In genomic region chr17:68101075-68101991, GRCh38 we compare ENCODE assay signal across 8 cellular contexts.
DNase-seq lines count a peak whose midpoint lies in the region; ATAC-seq and TF ChIP-seq lines count a peak whose summit lies in the region.

No MANE protein-coding gene starts in this region.

- no peaks in the 10 kb centered on the region for H3K36me3 ChIP-seq in BLaER1
- H3K36me3 ChIP-seq in naive thymus-derived CD4-positive, alpha-beta T cell (ENCODE audit: control insufficient read depth in 2 of 3, insufficient read depth in 3 of 3, low read length in 3 of 3), result peaks cover 0 to 4% (median 0%) of the 10 kb centered on the region in 3 experiments

- TF ChIP-seq RAD21 in Ishikawa (IDR thresholded peaks at IDR 0.05; ENCODE audit: low read depth), result no peak

- no peaks in the 10 kb centered on the region; the same call in 1 of the 2 replicates for H4K20me1 ChIP-seq in BLaER1

- H3K27me3 ChIP-seq in BLaER1, result peaks cover 55% of the 10 kb centered on the region
- no peaks in the 10 kb centered on the region for H3K27me3 ChIP-seq in naive thymus-derived CD4-positive, alpha-beta T cell (ENCODE audit: control insufficient read depth in 2 of 2, insufficient read depth in 2 of 2, low read length in 2 of 2)

- TF ChIP-seq EP300 in Ishikawa (IDR thresholded peaks at IDR 0.05; ENCODE audit: borderline replicate concordance), result no peak

- peaks cover 15 to 42% (median 33%) of the 10 kb centered on the region in 7 donors for H3K4me1 Mint-ChIP-seq in naive thymus-derived CD4-positive, alpha-beta T cell

- H3K4me3 Mint-ChIP-seq in naive thymus-derived CD4-positive, alpha-beta T cell, result peak overlapping the region; percentile 86 to 99 (median 95)

- H3K27me3 Mint-ChIP-seq in naive thymus-derived CD4-positive, alpha-beta T cell, result peaks cover 0 to 12% (median 0%) of the 10 kb centered on the region in 5 donors

- peak; percentile 83 for ATAC-seq in GM21381 (IDR thresholded peaks at IDR 0.05; ENCODE audit: unreplicated experiment)
- peak; percentile 92 for ATAC-seq in naive thymus-derived CD4-positive, alpha-beta T cell

- peak; percentile 96 for DNase-seq in RKO (ENCODE audit: low spot score)
- DNase-seq in activated effector memory CD4-positive, alpha-beta T cell treated with anti-CD3 and anti-CD28 coated beads, Interleukin-2, amount 50 U/mL, for 16 hours, result peak; percentile 90
- peak; percentile 90 for DNase-seq in fibroblast of pulmonary artery (ENCODE audit: low read depth)
- DNase-seq in naive thymus-derived CD4-positive, alpha-beta T cell, result peak in 8 of 9 donors; percentile 36 to 71 (median 46)
- peak; percentile 39 to 60 for DNase-seq in stimulated activated CD8-positive, alpha-beta memory T cell treated with anti-CD3 and anti-CD28 coated beads, Interleukin-7, amount 100 ng/mL, for 48 hours (ENCODE audit: extremely low read depth in 1 of 2, low read depth in 1 of 2)

- no peak overlapping the region for H3K27ac ChIP-seq in BLaER1
- peak overlapping the region; percentile 85 for H3K27ac ChIP-seq in naive thymus-derived CD4-positive, alpha-beta T cell (ENCODE audit: low read depth, low read length)

- H3K36me3 Mint-ChIP-seq in naive thymus-derived CD4-positive, alpha-beta T cell, result peaks cover 0 to 4% (median 0%) of the 10 kb centered on the region in 5 donors

- intact Hi-C loops in naive thymus-derived CD4-positive, alpha-beta T cell (cut with micrococcal nuclease), result loop anchor here (1.0 to 5.0 kb wide), 5 partner anchors 15 to 361 kb away; partner anchors contain the start of genes KPNA2 (in 1 of the 2) and WIPI1 (in 1 of the 2)

- CTCF ChIA-PET in naive thymus-derived CD4-positive, alpha-beta T cell (lab: Charles Lee), result no interaction called here

- no peak for TF ChIP-seq CTCF in fibroblast of pulmonary artery (IDR thresholded peaks at IDR 0.05; ENCODE audit: low read length, missing control alignments)

- peak overlapping the region; percentile 88 for H3K4me2 ChIP-seq in BLaER1

- peak overlapping the region; percentile 83 to 98 (median 95) for H3K27ac Mint-ChIP-seq in naive thymus-derived CD4-positive, alpha-beta T cell

- POLR2A ChIA-PET in naive thymus-derived CD4-positive, alpha-beta T cell (lab: Charles Lee), result interaction anchor here (0.6 to 0.9 kb wide), 3 partner anchors 19 to 1403 kb away, joined by 4 to 7 read pairs (median 4); partner anchors contain the start of gene AMZ2

- peaks cover 10% of the 10 kb centered on the region for H3K4me1 ChIP-seq in BLaER1
- peaks cover 3 to 20% of the 10 kb centered on the region in 2 donors for H3K4me1 ChIP-seq in naive thymus-derived CD4-positive, alpha-beta T cell (ENCODE audit: control insufficient read depth in 2 of 2, insufficient read depth in 2 of 2, low read length in 2 of 2)

- peaks cover 23% of the 10 kb centered on the region for H3K9me3 ChIP-seq in BLaER1
- H3K9me3 ChIP-seq in naive thymus-derived CD4-positive, alpha-beta T cell (ENCODE audit: control insufficient read depth in 2 of 3, low read length in 3 of 3), result no peaks in the 10 kb centered on the region

- no peaks in the 10 kb centered on the region for H3K9me3 Mint-ChIP-seq in naive thymus-derived CD4-positive, alpha-beta T cell

- H3K4me3 ChIP-seq in BLaER1 (peak overlapping the region; percentile 65), fibroblast of pulmonary artery (replicated peaks; ENCODE audit: low read depth, low read length) (peak overlapping the region; percentile 73)
- peak overlapping the region; percentile 75 for H3K4me3 ChIP-seq in naive thymus-derived CD4-positive, alpha-beta T cell (ENCODE audit: low read length)

- no peak overlapping the region for H3K9ac ChIP-seq in BLaER1

TF ChIP-seq in Ishikawa, 13 proteins besides CTCF, POLR2A, EP300 and RAD21:
- TF ChIP-seq REST (IDR thresholded peaks at IDR 0.05; ENCODE audit: low read depth), result no peak
- TF ChIP-seq YY1 (IDR thresholded peaks at IDR 0.05; ENCODE audit: low read depth), result peak; percentile 81
- peak; percentile 97 for TF ChIP-seq MAX (IDR thresholded peaks at IDR 0.05)
- no peak for TF ChIP-seq CREB1 (IDR thresholded peaks at IDR 0.05; ENCODE audit: low read depth)
- peak; percentile 39; the same call in 1 of the 2 replicates for TF ChIP-seq EGR1 (IDR thresholded peaks at IDR 0.05)
- no peak; the same call in none of the 2 replicates for TF ChIP-seq ZBTB7A (IDR thresholded peaks at IDR 0.05; ENCODE audit: low read depth)
- TF ChIP-seq TCF12 (IDR thresholded peaks at IDR 0.05; ENCODE audit: low read depth), result no peak
- peak; percentile 85 for TF ChIP-seq USF1 (IDR thresholded peaks at IDR 0.05)
- no peak for TF ChIP-seq CEBPB (IDR thresholded peaks at IDR 0.05)
- no peak for TF ChIP-seq FOXM1 (IDR thresholded peaks at IDR 0.05; ENCODE audit: borderline replicate concordance, low read depth)
- no peak for TF ChIP-seq TAF1 (IDR thresholded peaks at IDR 0.05; ENCODE audit: low read depth)
- TF ChIP-seq TEAD4 (IDR thresholded peaks at IDR 0.05), result no peak
- TF ChIP-seq NFIC (IDR thresholded peaks at IDR 0.05), result 0 out of 2 replicates have a peak, but pooled peaks have one; percentile 9
TF ChIP-seq in Ishikawa: peak in this region for 5.

Comparison
In these comparisons a context has a peak if more than half of its experiments do, and no peak if none do; other contexts are left out.
1. DNase-seq: peak in every context shown above with its lines; median percentile 96 in RKO; 90 in activated effector memory CD4-positive, alpha-beta T cell treated with anti-CD3 and anti-CD28 coated beads, Interleukin-2, amount 50 U/mL, for 16 hours; 90 in fibroblast of pulmonary artery; 50 in stimulated activated CD8-positive, alpha-beta memory T cell treated with anti-CD3 and anti-CD28 coated beads, Interleukin-7, amount 100 ng/mL, for 48 hours; 46 in naive thymus-derived CD4-positive, alpha-beta T cell.